ENCODE assay signal across 8 cellular contexts in the genomic region with DNA sequence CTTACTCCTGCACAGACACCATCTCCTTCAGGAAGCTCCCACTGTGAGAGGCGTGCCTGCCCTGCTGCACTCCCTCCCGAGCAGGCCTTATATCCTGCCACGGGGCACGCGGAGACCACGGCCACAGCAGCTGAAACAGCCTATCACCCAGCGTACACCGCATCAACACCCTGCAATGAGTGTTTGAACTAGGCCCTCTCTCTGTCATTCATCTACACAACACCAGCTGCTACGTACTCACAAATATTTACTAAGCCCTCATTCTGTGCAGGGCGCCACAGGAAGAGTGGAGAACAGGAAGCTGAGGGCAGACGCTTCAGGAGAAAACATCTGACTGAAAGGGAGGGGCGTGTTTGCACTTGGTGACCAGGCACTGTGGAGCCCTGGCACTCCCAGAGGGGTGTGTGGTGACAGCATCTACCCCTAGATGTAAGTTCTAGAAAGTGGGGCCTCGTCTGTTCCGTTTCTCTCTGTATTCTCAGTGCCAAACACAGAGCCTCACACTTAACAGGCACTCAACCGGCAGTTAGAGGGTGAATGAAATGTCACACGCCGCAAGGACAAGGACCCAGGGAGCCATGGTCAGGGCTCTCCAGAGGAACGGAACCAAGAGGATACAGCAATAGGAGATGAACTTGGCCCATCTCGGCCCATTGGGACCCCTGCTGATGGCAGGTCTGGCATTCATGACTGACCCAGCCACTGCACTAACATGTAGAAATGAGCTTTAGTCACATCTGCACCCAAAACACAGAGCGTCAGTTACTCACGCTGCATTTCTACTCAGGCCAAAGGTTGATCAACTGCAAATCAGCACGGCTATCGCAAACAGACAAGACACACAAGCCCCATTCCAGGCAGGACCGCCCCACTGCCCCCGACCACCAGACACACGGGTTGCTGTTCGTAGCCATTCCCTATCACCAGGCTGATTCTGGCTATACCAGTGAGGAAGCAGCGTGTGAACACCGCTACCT. TPM values are rescaled to one million over a fixed set of nuclear protein-coding genes. Genes with fewer than 3 reads are reported as not detected.
DNase-seq lines count a peak whose midpoint lies in the region; ATAC-seq and TF ChIP-seq lines count a peak whose summit lies in the region.

No MANE protein-coding gene starts in this region.

- intact Hi-C loops in left ventricle myocardium superior (cut with micrococcal nuclease) (no loop called here), spleen (cut with DNase I; ENCODE audit: low total_unique reads) (loop anchor here (10.0 kb wide), 1 partner anchor 57 kb away; a partner anchor contains a TSS), posterior vena cava (cut with DNase I) (no loop called here)

- ATAC-seq in left ventricle myocardium superior: peak; percentile 42

- H3K27ac ChIP-seq in spleen: peak overlapping the region; percentile 71 to 90 (median 84)

- TF ChIP-seq CTCF in spleen (IDR thresholded peaks at IDR 0.05 in 8 of 11, conservative IDR thresholded peaks at IDR 0.05 in 3 of 11) (no peak), GM13977 (IDR thresholded peaks at IDR 0.05; ENCODE audit: extremely low read depth, insufficient read depth, missing control alignments) (no peak)

- DNase-seq in NOMO-1 treated with DMSO at 0.1 percent for 48 hours (lab: John Stamatoyannopoulos, UW; ENCODE audit: unreplicated experiment) (peak; percentile 3), NOMO-1 treated with dmso at 0.1 percent for 144 hours (lab: John Stamatoyannopoulos, UW; ENCODE audit: unreplicated experiment) (no peak), activated gamma-delta T cell treated with Interleukin-2 at 50 U/mL for 16 hours (peak; percentile 77), left ventricle myocardium superior (no peak), spleen (peak; percentile 87), GM13977 (ENCODE audit: low spot score) (no peak), posterior vena cava (ENCODE audit: low spot score) (no peak)

- peaks cover 0 to 37% (median 6%) of the 10 kb centered on the region in 6 donors for H3K36me3 ChIP-seq in spleen

- TF ChIP-seq POLR2A in spleen (IDR thresholded peaks at IDR 0.05): no peak

- WGBS in spleen, 5 donors: 24 to 38% (median 33%) methylated on average over 25 to 29 of the region's 29 CpGs

- H3K9me3 ChIP-seq in spleen: no peaks in the 10 kb centered on the region

- H3K4me1 ChIP-seq in spleen: peaks cover 51 to 100% (median 96%) of the 10 kb centered on the region in 6 donors

- no peaks in the 10 kb centered on the region for H3K27me3 ChIP-seq in spleen (replicated peaks in 1 of 7)

- in situ Hi-C loops in GM13977 (cut with MboI; ENCODE audit: low pct_unique_long_range_greater_than_20kb, low sequenced_read_pairs, unreplicated experiment): no loop called here

- peak overlapping the region in 2 of 8 donors; percentile 8 to 49 for H3K4me3 ChIP-seq in spleen

TF ChIP-seq in PFSK-1, 5 proteins besides CTCF, POLR2A, EP300 and RAD21:
- TF ChIP-seq SIN3A (IDR thresholded peaks at IDR 0.05; ENCODE audit: borderline replicate concordance, insufficient read depth, low read length): peak; percentile 96
- peak; percentile 95 for TF ChIP-seq FOXP2 (optimal IDR thresholded peaks at IDR 0.05; ENCODE audit: borderline replicate concordance, extremely low read depth, extremely low read length, insufficient read depth)
- no peak for TF ChIP-seq POLR2AphosphoS5 (IDR thresholded peaks at IDR 0.05; ENCODE audit: low read depth, low read length)

RNA-seq across cellular contexts. Expression of a gene that starts 15.7 kb away (rescaled TPM):
- polyA plus RNA-seq in PFSK-1 (2012; ENCODE audit: insufficient read length, low read depth): 114 TPM
- total RNA-seq in left ventricle myocardium superior: 76.6 TPM
- total RNA-seq in spleen: 10 to 100 TPM; 68.5 to 92.9 (median 71.2) TPM
- 10 to 100 TPM; 27.5 to 44.3 (median 30.2) TPM for polyA plus RNA-seq in spleen
- 10 to 100 TPM; 48.3 to 55.4 TPM for total RNA-seq in posterior vena cava

RNA-seq across cellular contexts. Expression of a gene that starts 48.2 kb away (rescaled TPM):
- 3.8 TPM for polyA plus RNA-seq in PFSK-1 (2012; ENCODE audit: insufficient read length, low read depth)
- total RNA-seq in left ventricle myocardium superior (4.1 TPM), spleen (10 to 100 TPM; 14.7 to 20.7 (median 17.6) TPM), posterior vena cava (1 to 10 TPM; 3.8 to 8.5 TPM)
- 10 to 100 TPM; 23.7 to 61.8 (median 51.3) TPM for polyA plus RNA-seq in spleen

RNA-seq across cellular contexts. Expression of a gene that starts 57.6 kb away (rescaled TPM):
- 1.3 TPM for polyA plus RNA-seq in PFSK-1 (2012; ENCODE audit: insufficient read length, low read depth)
- total RNA-seq in left ventricle myocardium superior (2.2 TPM), spleen (10 to 100 TPM in 6 of 7 donors, 1 to 10 TPM in 1; 8.5 to 15.9 (median 12.5) TPM), posterior vena cava (1 to 10 TPM; 2.4 to 5.0 TPM)
- polyA plus RNA-seq in spleen: 1 to 10 TPM; 2.1 to 9.6 (median 3.3) TPM

RNA-seq across cellular contexts. Expression of a gene that starts 58.7 kb away (rescaled TPM):
- polyA plus RNA-seq in PFSK-1 (2012; ENCODE audit: insufficient read length, low read depth): 523 TPM
- 558 TPM for total RNA-seq in left ventricle myocardium superior
- 100 to 1,000 TPM in 6 of 7 donors, 10 to 100 TPM in 1; 83.8 to 156 (median 116) TPM for total RNA-seq in spleen
- 100 to 1,000 TPM; 252 to 377 (median 345) TPM for polyA plus RNA-seq in spleen
- total RNA-seq in posterior vena cava: 100 to 1,000 TPM; 161 to 193 TPM

Comparison
In these comparisons a context has a peak if more than half of its experiments do, and no peak if none do; other contexts are left out.
1. DNase-seq: peak in NOMO-1 treated with DMSO at 0.1 percent for 48 hours (single experiment), activated gamma-delta T cell treated with Interleukin-2 at 50 U/mL for 16 hours (single experiment) and spleen (single experiment); none in NOMO-1 treated with dmso at 0.1 percent for 144 hours (single experiment), left ventricle myocardium superior (single experiment), GM13977 (single experiment) and posterior vena cava (single experiment).